Comparison of ENCODE assay signal across 9 cellular contexts in the genomic region with DNA sequence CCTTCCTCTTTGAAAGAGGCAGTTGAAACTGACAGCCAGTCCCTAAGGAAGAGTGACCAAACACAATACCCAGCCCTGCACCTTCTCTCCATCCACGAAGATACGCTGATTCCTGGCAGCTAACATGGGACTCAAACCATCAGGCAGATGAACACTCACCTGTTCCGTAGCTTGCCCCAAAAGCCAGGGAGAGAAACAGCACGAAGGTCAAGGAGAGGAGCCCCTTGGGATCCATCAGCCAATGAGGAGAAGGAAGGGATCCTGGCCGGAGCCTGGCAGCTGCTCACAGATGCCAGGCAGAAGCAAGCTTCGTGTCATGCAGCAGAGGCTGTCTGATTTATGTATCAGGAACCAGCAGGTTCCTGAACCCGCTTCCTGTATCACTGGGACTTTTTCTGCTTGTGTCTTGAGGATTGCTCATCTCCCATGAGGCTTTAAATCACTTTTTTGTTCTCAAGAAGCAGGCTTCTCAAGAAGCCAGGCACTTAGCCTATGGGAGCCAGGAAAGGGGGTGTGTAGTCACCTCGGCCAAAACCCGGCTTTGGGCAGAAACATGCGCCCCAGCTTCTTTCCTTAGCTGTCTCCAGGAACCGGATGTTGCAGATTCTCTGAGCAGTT. TPM values are rescaled to one million over a fixed set of nuclear protein-coding genes. Genes with fewer than 3 reads are reported as not detected.
DNase-seq lines count a peak whose midpoint lies in the region; ATAC-seq lines count a peak whose summit lies in the region.
"Had no signal": no experiment of that assay in that cellular context is flagged by ENCODE, and none has a peak within 500 bp of the region (broad histone marks: within the 10 kb centered on the region; RNA-seq: fewer than 3 reads in every experiment).

A gene with protein sequence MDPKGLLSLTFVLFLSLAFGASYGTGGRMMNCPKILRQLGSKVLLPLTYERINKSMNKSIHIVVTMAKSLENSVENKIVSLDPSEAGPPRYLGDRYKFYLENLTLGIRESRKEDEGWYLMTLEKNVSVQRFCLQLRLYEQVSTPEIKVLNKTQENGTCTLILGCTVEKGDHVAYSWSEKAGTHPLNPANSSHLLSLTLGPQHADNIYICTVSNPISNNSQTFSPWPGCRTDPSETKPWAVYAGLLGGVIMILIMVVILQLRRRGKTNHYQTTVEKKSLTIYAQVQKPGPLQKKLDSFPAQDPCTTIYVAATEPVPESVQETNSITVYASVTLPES (minus strand): TSS at position 334 of the 618 bp plus-strand sequence. CDS start 99 bp downstream, at position 235.

- H3K36me3 ChIP-seq in H7 (replicated peaks; ENCODE audit: control insufficient read depth, insufficient read depth, low read length), result no peaks in the 10 kb centered on the region

- peak; percentile 50 for ATAC-seq in GM21423 (IDR thresholded peaks at IDR 0.05; ENCODE audit: unreplicated experiment)

- no peaks in the 10 kb centered on the region for H3K9me3 Mint-ChIP-seq in dendritic cell treated with granulocyte-macrophage colony-stimulating factor and Interleukin-4, amounts not matched to agents 40 ng/mL and 50 ng/mL, for 4 days

- intact Hi-C loops in dendritic cell treated with granulocyte-macrophage colony-stimulating factor and Interleukin-4, amounts not matched to agents 40 ng/mL and 50 ng/mL, for 4 days (cut with micrococcal nuclease), result loop anchor here (5.0 kb wide), 1 partner anchor 35 kb away; no protein-coding TSS in a partner anchor

- no peaks in the 10 kb centered on the region for H3K27me3 Mint-ChIP-seq in dendritic cell treated with granulocyte-macrophage colony-stimulating factor and Interleukin-4, amounts not matched to agents 40 ng/mL and 50 ng/mL, for 4 days

- H3K27ac Mint-ChIP-seq in dendritic cell treated with granulocyte-macrophage colony-stimulating factor and Interleukin-4, amounts not matched to agents 40 ng/mL and 50 ng/mL, for 4 days, result peak within 1 kb of the TSS; percentile 89

- peaks cover 59% of the 10 kb centered on the region for H3K4me1 Mint-ChIP-seq in dendritic cell treated with granulocyte-macrophage colony-stimulating factor and Interleukin-4, amounts not matched to agents 40 ng/mL and 50 ng/mL, for 4 days (ENCODE audit: low read depth)

- H3K4me3 Mint-ChIP-seq in dendritic cell treated with granulocyte-macrophage colony-stimulating factor and Interleukin-4, amounts not matched to agents 40 ng/mL and 50 ng/mL, for 4 days, result peak within 1 kb of the TSS; percentile 88

- H3K4me3 ChIP-seq in GM08714 (ENCODE audit: low read length) (peak within 1 kb of the TSS; percentile 83), H7 (ENCODE audit: insufficient read depth, low read depth, low read length) (no peak within 1 kb of the TSS)

- 0 out of 2 replicates have a peak, but pooled peaks cover 1% of the 10 kb centered on the region for H3K27me3 ChIP-seq in H7 (ENCODE audit: control insufficient read depth, insufficient read depth, low read length)

- peaks cover 71% of the 10 kb centered on the region for H3K36me3 Mint-ChIP-seq in dendritic cell treated with granulocyte-macrophage colony-stimulating factor and Interleukin-4, amounts not matched to agents 40 ng/mL and 50 ng/mL, for 4 days (ENCODE audit: low read depth)

- peak; percentile 46 for DNase-seq in NAMALWA (ENCODE audit: low spot score)
- DNase-seq in H7, result no peak
- DNase-seq in DMS153 treated with DMSO at 0.1 percent for 48 hours (lab: John Stamatoyannopoulos, UW; ENCODE audit: unreplicated experiment), result no peak
- no peak for DNase-seq in NCI-H1092 treated with DMSO at 0.1 percent for 48 hours (lab: John Stamatoyannopoulos, UW)
- no peak for DNase-seq in NCI-H82 (lab: John Stamatoyannopoulos, UW)

RNA-seq across cellular contexts. Expression of the gene that starts here (rescaled TPM):
- total RNA-seq in H7 (2014; rRNA removed; shearing (Covaris generic)), result not detected in 2 replicates
- total RNA-seq: endothelial cell of umbilical vein had no signal
